Comparison of ENCODE assay signal across 9 cellular contexts in the genomic region with DNA sequence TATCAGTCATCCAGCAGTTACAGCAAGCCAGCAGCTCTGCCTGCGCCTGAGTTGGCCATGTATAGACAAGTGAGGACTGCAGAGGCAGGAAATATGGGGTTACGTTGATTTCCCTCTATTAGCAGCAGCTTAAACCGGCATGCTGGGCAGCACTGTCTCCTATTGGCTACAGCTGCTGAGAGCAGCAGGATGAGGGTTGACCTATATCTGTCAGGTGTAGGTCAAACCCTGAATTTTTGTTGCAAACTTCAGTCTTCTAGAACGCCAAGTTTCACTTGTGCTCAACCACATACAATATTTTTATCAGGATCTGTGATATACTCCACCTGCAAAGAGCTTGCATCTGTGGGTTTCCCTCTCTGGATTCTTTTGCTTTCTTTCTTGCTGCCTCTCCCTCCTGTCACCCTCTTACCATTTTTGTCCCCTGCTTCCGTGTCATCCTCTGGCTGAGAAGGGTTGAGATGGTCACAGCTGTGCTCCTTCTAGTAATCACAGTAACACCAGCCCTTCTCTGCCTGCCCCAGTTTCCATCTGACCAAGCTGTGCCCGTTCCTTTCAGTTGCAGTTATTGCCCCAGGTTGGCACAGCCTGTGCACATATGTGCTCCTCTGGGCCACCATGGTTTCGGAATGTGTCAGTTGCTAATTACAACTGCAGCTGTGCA. TPM values are rescaled to one million over a fixed set of nuclear protein-coding genes. Genes with fewer than 3 reads are reported as not detected.
DNase-seq lines count a peak whose midpoint lies in the region; ATAC-seq, FAIRE-seq and TF ChIP-seq lines count a peak whose summit lies in the region.
"Had no signal": no experiment of that assay in that cellular context is flagged by ENCODE, and none has a peak within 500 bp of the region (broad histone marks: within the 10 kb centered on the region; RNA-seq: fewer than 3 reads in every experiment).

No MANE protein-coding gene starts in this region.

- peak; percentile 73 for FAIRE-seq in keratinocyte (lab: Jason Lieb, UNC)
- FAIRE-seq: TTC549 had no signal

- 51 to 54% methylated on average over 7 of the region's 7 CpGs for WGBS in esophagus squamous epithelium, 2 donors

- H3K9ac ChIP-seq in keratinocyte (ENCODE audit: control insufficient read depth, extremely low read depth, insufficient read depth, low read length), result no peak overlapping the region

- peaks cover 5% of the 10 kb centered on the region for H3K27me3 Mint-ChIP-seq in progenitor cell of endocrine pancreas

- peak in 1 of 3 experiments; percentile 17 for TF ChIP-seq CTCF in keratinocyte (optimal IDR thresholded peaks at IDR 0.05 in 1 of 3, IDR thresholded peaks at IDR 0.05 in 1 of 3, conservative IDR thresholded peaks at IDR 0.05 in 1 of 3; ENCODE audit: extremely low read depth in 1 of 3, insufficient read depth in 2 of 3, low read length in 3 of 3)
- TF ChIP-seq CTCF in progenitor cell of endocrine pancreas (IDR thresholded peaks at IDR 0.05; ENCODE audit: unreplicated experiment), result no peak
- TF ChIP-seq CTCF in esophagus squamous epithelium (IDR thresholded peaks at IDR 0.05), result no peak
- TF ChIP-seq CTCF in RWPE1 (conservative IDR thresholded peaks at IDR 0.05; ENCODE audit: low read depth), result no peak

- TF ChIP-seq POLR2A in esophagus squamous epithelium (IDR thresholded peaks at IDR 0.05), result no peak

- H3K9me3 ChIP-seq in keratinocyte (ENCODE audit: control insufficient read depth, low read depth, low read length) (no peaks in the 10 kb centered on the region), esophagus squamous epithelium (no peaks in the 10 kb centered on the region)

- H3K9me1 ChIP-seq in keratinocyte (ENCODE audit: control insufficient read depth, extremely low read depth, insufficient read depth, low read length), result no peaks in the 10 kb centered on the region

- POLR2A ChIA-PET in RWPE1 (lab: Yijun Ruan, JAX; ENCODE audit: low non-redundant PET), result no interaction called here

- H3K4me1 Mint-ChIP-seq in progenitor cell of endocrine pancreas (ENCODE audit: low read depth), result peaks cover 9% of the 10 kb centered on the region

- H3K36me3 ChIP-seq in keratinocyte (ENCODE audit: control insufficient read depth in 2 of 2, extremely low read depth in 1 of 2, insufficient read depth in 2 of 2, low read length in 2 of 2) (no peaks in the 10 kb centered on the region), esophagus squamous epithelium (no peaks in the 10 kb centered on the region)

- H3K4me3 ChIP-seq in keratinocyte (ENCODE audit: control insufficient read depth in 2 of 3, extremely low read depth in 1 of 3, insufficient read depth in 2 of 3, low read depth in 1 of 3, low read length in 3 of 3) (no peak overlapping the region), esophagus squamous epithelium (no peak overlapping the region)

- ATAC-seq in GM19351 (IDR thresholded peaks at IDR 0.05; ENCODE audit: unreplicated experiment) (peak; percentile 91), HG03108 (IDR thresholded peaks at IDR 0.05; ENCODE audit: unreplicated experiment) (peak; percentile 88)

- CTCF ChIA-PET in RWPE1 (lab: Yijun Ruan, JAX), result interaction anchor here (1.2 kb wide), 1 partner anchor 30 kb away, joined by 3 read pairs; no protein-coding TSS in a partner anchor

- H3K27ac ChIP-seq in keratinocyte (ENCODE audit: control insufficient read depth, insufficient read depth, low read length) (no peak overlapping the region), esophagus squamous epithelium (peak overlapping the region in 2 of 4 donors; percentile 13 to 40), RWPE1 (no peak overlapping the region)

- H3K36me3 Mint-ChIP-seq in progenitor cell of endocrine pancreas (ENCODE audit: insufficient read depth), result no peaks in the 10 kb centered on the region

- no peaks in the 10 kb centered on the region for H4K20me1 ChIP-seq in keratinocyte (ENCODE audit: control insufficient read depth, extremely low read depth, insufficient read depth, low read length)

- H3K4me3 Mint-ChIP-seq in progenitor cell of endocrine pancreas (ENCODE audit: low read depth), result no peak overlapping the region

- no peak overlapping the region for H3K27ac Mint-ChIP-seq in progenitor cell of endocrine pancreas

- H3K4me2 ChIP-seq in keratinocyte (ENCODE audit: control insufficient read depth, extremely low read depth, insufficient read depth, low read depth, low read length), result no peak overlapping the region

- H3K4me1 ChIP-seq in keratinocyte (ENCODE audit: control insufficient read depth, extremely low read depth, insufficient read depth, low read length) (peaks cover 11% of the 10 kb centered on the region), esophagus squamous epithelium (no peaks in the 10 kb centered on the region)

- intact Hi-C loops in esophagus squamous epithelium (cut with DNase I), result no loop called here

- H3K27me3 ChIP-seq in keratinocyte (ENCODE audit: control insufficient read depth, extremely low read depth, insufficient read depth, low read length), result no peaks in the 10 kb centered on the region
- no peaks in the 10 kb centered on the region for H3K27me3 ChIP-seq in esophagus squamous epithelium

- DNase-seq in activated CD4-positive, alpha-beta T cell treated with anti-CD3 and anti-CD28 coated beads for 48 hours, result peak; percentile 69
- DNase-seq in keratinocyte (ENCODE audit: low read depth, low spot score), result no peak
- no peak for DNase-seq in progenitor cell of endocrine pancreas (ENCODE audit: low spot score, unreplicated experiment)
- DNase-seq in esophagus squamous epithelium (lab: John Stamatoyannopoulos, UW), result no peak
- DNase-seq in midbrain (lab: John Stamatoyannopoulos, UW), result no peak
- DNase-seq in RWPE1 (ENCODE audit: low spot score), result no peak

- no peaks in the 10 kb centered on the region for H3K79me2 ChIP-seq in keratinocyte (ENCODE audit: control insufficient read depth, insufficient read depth, low read length)

- no peaks in the 10 kb centered on the region for H3K9me3 Mint-ChIP-seq in progenitor cell of endocrine pancreas (ENCODE audit: low read depth)

- no peak overlapping the region for H2AFZ ChIP-seq in keratinocyte (ENCODE audit: control insufficient read depth, low read length)

- dilution Hi-C loops in keratinocyte (cut with MboI; ENCODE audit: extremely low pct_ligation_motif_present, low sequenced_read_pairs), result no loop called here

RNA-seq across cellular contexts. Expression of a gene that starts 23.8 kb away (rescaled TPM):
- polyA plus RNA-seq in keratinocyte, result 2.8 to 3.4 TPM (median 3.2 TPM) in 3 replicates
- 7.4 TPM for polyA plus RNA-seq in keratinocyte (2011; ENCODE audit: low read depth)
- polyA plus RNA-seq in keratinocyte (2011; cell fraction: cytosol; rRNA removed), result 2.6 and 4.1 TPM in 2 replicates
- polyA plus RNA-seq in keratinocyte (2011; cell fraction: nucleus; rRNA removed), result 5.6 and 5.7 TPM in 2 replicates
- polyA plus RNA-seq in keratinocyte (2012; ENCODE audit: low replicate concordance), result 1.6 and 5.6 TPM in 2 replicates
- 0.56 to 5.2 TPM (median 3.3 TPM) in 3 replicates for polyA minus RNA-seq in keratinocyte
- polyA minus RNA-seq in keratinocyte (2011; cell fraction: cytosol; rRNA and poly(A)+ RNA removed), result 9.4 TPM
- 4.3 and 14.9 TPM in 2 replicates for polyA minus RNA-seq in keratinocyte (2011; cell fraction: nucleus; rRNA and poly(A)+ RNA removed)
- total RNA-seq in progenitor cell of endocrine pancreas, result 39.3 and 42.4 TPM in 2 replicates
- 1 to 10 TPM; 1.5 to 9.9 (median 5.6) TPM for total RNA-seq in esophagus squamous epithelium
